Comparison of ENCODE assay signal across 8 cellular contexts in genomic region chr11:13462311-13462927, GRCh38. TPM values are rescaled to one million over a fixed set of nuclear protein-coding genes. Genes with fewer than 3 reads are reported as not detected.
DNase-seq lines count a peak whose midpoint lies in the region; ATAC-seq lines count a peak whose summit lies in the region.

No MANE protein-coding gene starts in this region.

- no peak overlapping the region for H4K8ac ChIP-seq in mesendoderm (ENCODE audit: low read depth, low read length)

- H2BK15ac ChIP-seq in mesendoderm (replicated peaks; ENCODE audit: low read depth): no peak overlapping the region

- H3K23ac ChIP-seq in mesendoderm (ENCODE audit: low read length): no peak overlapping the region

- no peaks in the 10 kb centered on the region for H3K79me1 ChIP-seq in mesendoderm (ENCODE audit: low read length)

- no peak overlapping the region for H2BK5ac ChIP-seq in mesendoderm (ENCODE audit: low read length)

- no peaks in the 10 kb centered on the region for H3K36me3 ChIP-seq in mesendoderm (ENCODE audit: control insufficient read depth, insufficient read depth, low read length)

- peak overlapping the region; percentile 66 for H3K18ac ChIP-seq in mesendoderm (ENCODE audit: low read length)

- peaks cover 7% of the 10 kb centered on the region for H3K79me2 ChIP-seq in mesendoderm (ENCODE audit: control insufficient read depth, insufficient read depth, low read length)

- H2AK5ac ChIP-seq in mesendoderm (ENCODE audit: low read length): no peak overlapping the region

- peak overlapping the region; percentile 82 for H3K9ac ChIP-seq in mesendoderm (ENCODE audit: low read length)

- no peaks in the 10 kb centered on the region for H3K27me3 ChIP-seq in mesendoderm (ENCODE audit: insufficient read depth, low read length, poor library complexity)

- peak; percentile 37 for ATAC-seq in GM18517 (IDR thresholded peaks at IDR 0.05; ENCODE audit: unreplicated experiment)
- ATAC-seq in HG03060 (IDR thresholded peaks at IDR 0.05; ENCODE audit: low read depth, unreplicated experiment): peak; percentile 24

- peaks cover 2% of the 10 kb centered on the region for H3K4me1 ChIP-seq in mesendoderm (ENCODE audit: control insufficient read depth, low read depth, low read length)

- H3K4me2 ChIP-seq in mesendoderm (ENCODE audit: low read length): peak overlapping the region; percentile 35

- no peak overlapping the region for H4K5ac ChIP-seq in mesendoderm (ENCODE audit: low read length)

- no peak overlapping the region for H3K4ac ChIP-seq in mesendoderm (ENCODE audit: low read depth, low read length)

- WGBS in mesendoderm (ENCODE audit: extremely low coverage, insufficient coverage, low lambda C conversion rate): no CpG with 5 or more reads among the region's 20 CpGs

- in situ Hi-C loops in ACHN (cut with HindIII; ENCODE audit: low pct_ligation_motif_present, low pct_unique_long_range_greater_than_20kb, low sequenced_read_pairs): no loop called here

- peak overlapping the region; percentile 86 for H3K4me3 ChIP-seq in mesendoderm (ENCODE audit: low read length)

- peak overlapping the region; percentile 72 for H3K27ac ChIP-seq in mesendoderm (ENCODE audit: low read depth, low read length)

- H2BK120ac ChIP-seq in mesendoderm (ENCODE audit: low read depth, low read length): no peak overlapping the region

- peak overlapping the region; percentile 92 for H3K56ac ChIP-seq in mesendoderm (ENCODE audit: low read length)

- DNase-seq in ACHN: peak; percentile 70
- DNase-seq in NCI-H2196 treated with DMSO at 0.1 percent for 48 hours (lab: John Stamatoyannopoulos, UW; ENCODE audit: unreplicated experiment): peak; percentile 42
- peak; percentile 38 to 42 for DNase-seq in activated CD4-positive, alpha-beta T cell treated with anti-CD3 and anti-CD28 coated beads, Interleukin-2, amount 50 U/mL, for 4 hours
- DNase-seq in effector CD4-positive, alpha-beta T cell: peak; percentile 54
- peak; percentile 92 for DNase-seq in mesendoderm
- DNase-seq in stimulated activated CD8-positive, alpha-beta memory T cell treated with anti-CD3 and anti-CD28 coated beads, Interleukin-15, amount 100 ng/mL, for 48 hours (ENCODE audit: low read depth in 2 of 2): peak; percentile 39 to 45

RNA-seq across cellular contexts. Expression of gene BTBD10, which starts 0.6 kb away (rescaled TPM):
- 21.6 TPM for polyA plus RNA-seq in mesendoderm (2013, experiment 1 of 2)
- 21.6 TPM for polyA plus RNA-seq in mesendoderm (2013, experiment 2 of 2)

RNA-seq across cellular contexts. Expression of gene PTH, which starts 33.4 kb away (rescaled TPM):
- polyA plus RNA-seq in mesendoderm (2013, experiment 1 of 2): not detected
- not detected for polyA plus RNA-seq in mesendoderm (2013, experiment 2 of 2)

Comparison
In these comparisons a context has a peak if more than half of its experiments do, and no peak if none do; other contexts are left out.
1. Peak in every context shown above with its lines: DNase-seq, ATAC-seq, H3K4me3 ChIP-seq and H3K27ac ChIP-seq.
2. DNase-seq: peak in every context shown above with its lines; median percentile 92 in mesendoderm; 70 in ACHN; 54 in effector CD4-positive, alpha-beta T cell; 42 in NCI-H2196 treated with DMSO at 0.1 percent for 48 hours; 42 in stimulated activated CD8-positive, alpha-beta memory T cell treated with anti-CD3 and anti-CD28 coated beads, Interleukin-15, amount 100 ng/mL, for 48 hours; 40 in activated CD4-positive, alpha-beta T cell treated with anti-CD3 and anti-CD28 coated beads, Interleukin-2, amount 50 U/mL, for 4 hours.